1 cellular context compared by ENCODE assay signal in genomic region chr6:13372688-13373487, GRCh38.
TF ChIP-seq lines count a peak whose summit lies in the region.

No MANE protein-coding gene starts in this region.

TF ChIP-seq in GM12878, 131 proteins besides CTCF, POLR2A, EP300 and RAD21:
- TF ChIP-seq SREBF2 (IDR thresholded peaks at IDR 0.05; ENCODE audit: low read length) (no peak), POU2F2 (IDR thresholded peaks at IDR 0.05; ENCODE audit: borderline replicate concordance, low read depth, low read length) (no peak), SP1 (IDR thresholded peaks at IDR 0.05; ENCODE audit: low read depth, low read length) (no peak), NFYA (IDR thresholded peaks at IDR 0.05; ENCODE audit: borderline replicate concordance, low read depth, low read length) (no peak), NR2C1 (IDR thresholded peaks at IDR 0.05) (no peak), POLR2AphosphoS5 (IDR thresholded peaks at IDR 0.05; ENCODE audit: low read length) (no peak), CREB1 (IDR thresholded peaks at IDR 0.05; ENCODE audit: low read depth) (no peak), HDAC2 (IDR thresholded peaks at IDR 0.05) (no peak), POLR2AphosphoS2 (IDR thresholded peaks at IDR 0.05; ENCODE audit: low read depth, low read length) (no peak), SMAD5 (IDR thresholded peaks at IDR 0.05; ENCODE audit: low read depth) (no peak), SMC3 (IDR thresholded peaks at IDR 0.05; ENCODE audit: borderline replicate concordance, low read length) (no peak), EZH2 (IDR thresholded peaks at IDR 0.05; ENCODE audit: borderline replicate concordance, control insufficient read depth, low read depth, low read length) (no peak), E4F1 (IDR thresholded peaks at IDR 0.05; ENCODE audit: borderline replicate concordance, partially characterized antibody) (no peak), ZBED1 (IDR thresholded peaks at IDR 0.05; ENCODE audit: borderline replicate concordance) (no peak), TARDBP (IDR thresholded peaks at IDR 0.05; ENCODE audit: borderline replicate concordance) (no peak), HDAC6 (IDR thresholded peaks at IDR 0.05; ENCODE audit: unreplicated experiment) (no peak)
- TF ChIP-seq, protein P1, sequence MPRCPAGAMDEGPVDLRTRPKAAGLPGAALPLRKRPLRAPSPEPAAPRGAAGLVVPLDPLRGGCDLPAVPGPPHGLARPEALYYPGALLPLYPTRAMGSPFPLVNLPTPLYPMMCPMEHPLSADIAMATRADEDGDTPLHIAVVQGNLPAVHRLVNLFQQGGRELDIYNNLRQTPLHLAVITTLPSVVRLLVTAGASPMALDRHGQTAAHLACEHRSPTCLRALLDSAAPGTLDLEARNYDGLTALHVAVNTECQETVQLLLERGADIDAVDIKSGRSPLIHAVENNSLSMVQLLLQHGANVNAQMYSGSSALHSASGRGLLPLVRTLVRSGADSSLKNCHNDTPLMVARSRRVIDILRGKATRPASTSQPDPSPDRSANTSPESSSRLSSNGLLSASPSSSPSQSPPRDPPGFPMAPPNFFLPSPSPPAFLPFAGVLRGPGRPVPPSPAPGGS (IDR thresholded peaks at IDR 0.05; ENCODE audit: borderline replicate concordance, insufficient read depth, low read depth, low read length, poor library complexity, severe bottlenecking) = no peak
- TF ChIP-seq, protein P2, sequence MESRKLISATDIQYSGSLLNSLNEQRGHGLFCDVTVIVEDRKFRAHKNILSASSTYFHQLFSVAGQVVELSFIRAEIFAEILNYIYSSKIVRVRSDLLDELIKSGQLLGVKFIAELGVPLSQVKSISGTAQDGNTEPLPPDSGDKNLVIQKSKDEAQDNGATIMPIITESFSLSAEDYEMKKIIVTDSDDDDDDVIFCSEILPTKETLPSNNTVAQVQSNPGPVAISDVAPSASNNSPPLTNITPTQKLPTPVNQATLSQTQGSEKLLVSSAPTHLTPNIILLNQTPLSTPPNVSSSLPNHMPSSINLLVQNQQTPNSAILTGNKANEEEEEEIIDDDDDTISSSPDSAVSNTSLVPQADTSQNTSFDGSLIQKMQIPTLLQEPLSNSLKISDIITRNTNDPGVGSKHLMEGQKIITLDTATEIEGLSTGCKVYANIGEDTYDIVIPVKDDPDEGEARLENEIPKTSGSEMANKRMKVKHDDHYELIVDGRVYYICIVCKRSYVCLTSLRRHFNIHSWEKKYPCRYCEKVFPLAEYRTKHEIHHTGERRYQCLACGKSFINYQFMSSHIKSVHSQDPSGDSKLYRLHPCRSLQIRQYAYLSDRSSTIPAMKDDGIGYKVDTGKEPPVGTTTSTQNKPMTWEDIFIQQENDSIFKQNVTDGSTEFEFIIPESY (IDR thresholded peaks at IDR 0.05) = no peak
- TF ChIP-seq, protein P3, sequence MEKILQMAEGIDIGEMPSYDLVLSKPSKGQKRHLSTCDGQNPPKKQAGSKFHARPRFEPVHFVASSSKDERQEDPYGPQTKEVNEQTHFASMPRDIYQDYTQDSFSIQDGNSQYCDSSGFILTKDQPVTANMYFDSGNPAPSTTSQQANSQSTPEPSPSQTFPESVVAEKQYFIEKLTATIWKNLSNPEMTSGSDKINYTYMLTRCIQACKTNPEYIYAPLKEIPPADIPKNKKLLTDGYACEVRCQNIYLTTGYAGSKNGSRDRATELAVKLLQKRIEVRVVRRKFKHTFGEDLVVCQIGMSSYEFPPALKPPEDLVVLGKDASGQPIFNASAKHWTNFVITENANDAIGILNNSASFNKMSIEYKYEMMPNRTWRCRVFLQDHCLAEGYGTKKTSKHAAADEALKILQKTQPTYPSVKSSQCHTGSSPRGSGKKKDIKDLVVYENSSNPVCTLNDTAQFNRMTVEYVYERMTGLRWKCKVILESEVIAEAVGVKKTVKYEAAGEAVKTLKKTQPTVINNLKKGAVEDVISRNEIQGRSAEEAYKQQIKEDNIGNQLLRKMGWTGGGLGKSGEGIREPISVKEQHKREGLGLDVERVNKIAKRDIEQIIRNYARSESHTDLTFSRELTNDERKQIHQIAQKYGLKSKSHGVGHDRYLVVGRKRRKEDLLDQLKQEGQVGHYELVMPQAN (conservative IDR thresholded peaks at IDR 0.05) = no peak
